Comparison of ENCODE assay signal across 28 cellular contexts in genomic region chr6:53510751-53511150, GRCh38.
"Had no signal": no experiment of that assay in that cellular context is flagged by ENCODE, and none has a peak within 500 bp of the region (broad histone marks: within the 10 kb centered on the region; RNA-seq: fewer than 3 reads in every experiment).

No MANE protein-coding gene starts in this region.

- H3K27ac ChIP-seq: colonic mucosa, coronary artery, dorsolateral prefrontal cortex, epithelial cell of prostate, esophagus muscularis mucosa, esophagus squamous epithelium, foreskin keratinocyte, gastrocnemius medialis, gastroesophageal sphincter, heart left ventricle, heart right ventricle had no signal

- H3K9me3 Mint-ChIP-seq: dendritic cell treated with granulocyte-macrophage colony-stimulating factor and Interleukin-4, amounts not matched to agents 40 ng/mL and 50 ng/mL, for 4 days; effector memory CD8-positive, alpha-beta T cell; endodermal cell had no signal

- H3K36me3 ChIP-seq: colonic mucosa had no signal

- H3K4me1 ChIP-seq: colonic mucosa, esophagus squamous epithelium, foreskin keratinocyte, gastrocnemius medialis, heart left ventricle, heart right ventricle had no signal

- DNase-seq: colonic mucosa; cortex of kidney; dermis blood vessel endothelial cell; dorsolateral prefrontal cortex; effector CD4-positive, alpha-beta T cell; effector CD8-positive, alpha-beta T cell; effector memory CD4-positive, alpha-beta T cell; effector memory CD8-positive, alpha-beta T cell; endodermal cell; erythroblast; esophagus squamous epithelium; foreskin fibroblast; foreskin keratinocyte; foreskin melanocyte; gastrocnemius medialis; glutamatergic neuron; head of caudate nucleus; heart left ventricle; heart right ventricle had no signal

- H3K4me3 ChIP-seq: colonic mucosa, coronary artery, dorsolateral prefrontal cortex, esophagus muscularis mucosa, esophagus squamous epithelium, gastrocnemius medialis, gastroesophageal sphincter, heart left ventricle, heart right ventricle had no signal

- H3K27me3 ChIP-seq: colonic mucosa, dorsolateral prefrontal cortex, esophagus muscularis mucosa, esophagus squamous epithelium, foreskin keratinocyte, gastrocnemius medialis, gastroesophageal sphincter, heart left ventricle, heart right ventricle had no signal

- H3K27me3 Mint-ChIP-seq: dendritic cell treated with granulocyte-macrophage colony-stimulating factor and Interleukin-4, amounts not matched to agents 40 ng/mL and 50 ng/mL, for 4 days; effector memory CD8-positive, alpha-beta T cell had no signal

- FAIRE-seq: colon, endometrium, endothelial cell of umbilical vein, frontal cortex had no signal

- H3K9me3 ChIP-seq: colonic mucosa, esophagus muscularis mucosa, esophagus squamous epithelium, gastrocnemius medialis, gastroesophageal sphincter, heart left ventricle, heart right ventricle had no signal

- H3K27ac Mint-ChIP-seq: dendritic cell treated with granulocyte-macrophage colony-stimulating factor and Interleukin-4, amounts not matched to agents 40 ng/mL and 50 ng/mL, for 4 days had no signal

- H3K4me3 Mint-ChIP-seq: dendritic cell treated with granulocyte-macrophage colony-stimulating factor and Interleukin-4, amounts not matched to agents 40 ng/mL and 50 ng/mL, for 4 days; effector memory CD8-positive, alpha-beta T cell; endodermal cell had no signal
